1 cellular context compared by ENCODE assay signal in genomic region chr7:95427123-95427522, GRCh38.
TF ChIP-seq lines count a peak whose summit lies in the region.

No MANE protein-coding gene starts in this region.

TF ChIP-seq in WTC11, 78 proteins besides CTCF, POLR2A, EP300 and RAD21 (continued from another document):
- TF ChIP-seq MLX (CRISPR knock-in tag; IDR thresholded peaks at IDR 0.05) (no peak), GTF2I (CRISPR knock-in tag; conservative IDR thresholded peaks at IDR 0.05) (no peak), CREM (CRISPR knock-in tag; IDR thresholded peaks at IDR 0.05) (no peak), USF1 (CRISPR knock-in tag; IDR thresholded peaks at IDR 0.05) (no peak), ZNF317 (CRISPR knock-in tag; IDR thresholded peaks at IDR 0.05; ENCODE audit: borderline replicate concordance, low read depth) (no peak), SMAD3 (CRISPR knock-in tag; IDR thresholded peaks at IDR 0.05; ENCODE audit: borderline replicate concordance) (no peak), ZNF416 (CRISPR knock-in tag; IDR thresholded peaks at IDR 0.05) (no peak), ATF1 (CRISPR knock-in tag; IDR thresholded peaks at IDR 0.05) (no peak), PRDM15 (CRISPR knock-in tag; IDR thresholded peaks at IDR 0.05) (no peak), ZNF423 (CRISPR knock-in tag; IDR thresholded peaks at IDR 0.05) (no peak)
- TF ChIP-seq, protein P1, sequence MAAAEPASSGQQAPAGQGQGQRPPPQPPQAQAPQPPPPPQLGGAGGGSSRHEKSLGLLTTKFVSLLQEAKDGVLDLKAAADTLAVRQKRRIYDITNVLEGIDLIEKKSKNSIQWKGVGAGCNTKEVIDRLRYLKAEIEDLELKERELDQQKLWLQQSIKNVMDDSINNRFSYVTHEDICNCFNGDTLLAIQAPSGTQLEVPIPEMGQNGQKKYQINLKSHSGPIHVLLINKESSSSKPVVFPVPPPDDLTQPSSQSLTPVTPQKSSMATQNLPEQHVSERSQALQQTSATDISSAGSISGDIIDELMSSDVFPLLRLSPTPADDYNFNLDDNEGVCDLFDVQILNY (CRISPR knock-in tag; IDR thresholded peaks at IDR 0.05) = no peak
- TF ChIP-seq, protein P2, sequence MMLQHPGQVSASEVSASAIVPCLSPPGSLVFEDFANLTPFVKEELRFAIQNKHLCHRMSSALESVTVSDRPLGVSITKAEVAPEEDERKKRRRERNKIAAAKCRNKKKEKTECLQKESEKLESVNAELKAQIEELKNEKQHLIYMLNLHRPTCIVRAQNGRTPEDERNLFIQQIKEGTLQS (CRISPR knock-in tag; conservative IDR thresholded peaks at IDR 0.05) = no peak
